14 cellular contexts compared by ENCODE assay signal in genomic region chr1:203380395-203381150, GRCh38. TPM values are rescaled to one million over a fixed set of nuclear protein-coding genes. Genes with fewer than 3 reads are reported as not detected.
DNase-seq lines count a peak whose midpoint lies in the region; ATAC-seq and TF ChIP-seq lines count a peak whose summit lies in the region.
"Had no signal": no experiment of that assay in that cellular context is flagged by ENCODE, and none has a peak within 500 bp of the region (broad histone marks: within the 10 kb centered on the region; RNA-seq: fewer than 3 reads in every experiment).

No MANE protein-coding gene starts in this region.

- no peak for TF ChIP-seq POLR2A in heart left ventricle (IDR thresholded peaks at IDR 0.05)

- H3K9me3 Mint-ChIP-seq in nephron progenitor cell: peaks cover 5% of the 10 kb centered on the region
- H3K9me3 Mint-ChIP-seq: activated naive CD4-positive, alpha-beta T cell treated with anti-CD3 and anti-CD28 coated beads for 36 hours had no signal

- peaks cover 5% of the 10 kb centered on the region for H3K27me3 Mint-ChIP-seq in nephron progenitor cell (ENCODE audit: low read depth, poor library complexity)

- H3K27ac ChIP-seq in heart left ventricle (peak overlapping the region in 7 of 12 donors; percentile 8 to 74 (median 42)), right atrium auricular region (no peak overlapping the region), aorta (ENCODE audit: low read depth in 1 of 2, low read length in 2 of 2) (peak overlapping the region; percentile 9 to 64)
- H3K27ac ChIP-seq: A549, SK-N-MC had no signal

- H3K36me3 Mint-ChIP-seq in nephron progenitor cell (ENCODE audit: low read depth): no peaks in the 10 kb centered on the region

- DNase-seq in heart left ventricle: no peak
- DNase-seq in right atrium auricular region (ENCODE audit: low spot score): no peak
- no peak for DNase-seq in left colon
- DNase-seq in aorta: no peak
- DNase-seq in nephron progenitor cell: no peak
- no peak for DNase-seq in ecto neural progenitor cell (ENCODE audit: low spot score)
- DNase-seq in stimulated activated naive CD4-positive, alpha-beta T cell treated with Interleukin-2 at 50 U/mL for 16 hours (lab: John Stamatoyannopoulos, UW): no peak
- DNase-seq: activated CD4-positive, alpha-beta T cell treated with anti-CD3 and anti-CD28 coated beads, Interleukin-2, amount 50 U/mL, for 48 hours; activated naive CD4-positive, alpha-beta T cell treated with anti-CD3 and anti-CD28 coated beads for 36 hours; cerebellar nuclear complex had no signal

- no peaks in the 10 kb centered on the region for H3K27me3 ChIP-seq in heart left ventricle
- no peaks in the 10 kb centered on the region for H3K27me3 ChIP-seq in right atrium auricular region
- no peaks in the 10 kb centered on the region for H3K27me3 ChIP-seq in aorta (ENCODE audit: control insufficient read depth in 1 of 2, insufficient read depth in 2 of 2, low read length in 1 of 2)

- ATAC-seq in heart left ventricle: peak in 1 of 4 donors; percentile 37
- ATAC-seq in HG03432 (IDR thresholded peaks at IDR 0.05; ENCODE audit: unreplicated experiment): peak; percentile 66
- peak; percentile 48 for ATAC-seq in left colon
- ATAC-seq in aorta (ENCODE audit: low FRiP score): no peak
- ATAC-seq: A549, HCT116 had no signal

- intact Hi-C loops in heart left ventricle (cut with DNase I) (loop anchor here in 1 of 10 donors (5.0 kb wide), 1 partner anchor 52 kb away; no protein-coding TSS in a partner anchor), left colon (cut with DNase I, micrococcal nuclease) (no loop called here), aorta (cut with DNase I) (loop anchor here in 1 of 2 donors (5.0 kb wide), 1 partner anchor 62 kb away; no protein-coding TSS in a partner anchor)

- H3K4me3 Mint-ChIP-seq in nephron progenitor cell: no peak overlapping the region
- H3K4me3 Mint-ChIP-seq: activated naive CD4-positive, alpha-beta T cell treated with anti-CD3 and anti-CD28 coated beads for 36 hours had no signal

- H3K9me3 ChIP-seq in heart left ventricle (peaks cover 0 to 7% (median 0%) of the 10 kb centered on the region in 12 donors), right atrium auricular region (no peaks in the 10 kb centered on the region), aorta (ENCODE audit: control insufficient read depth, low read length) (no peaks in the 10 kb centered on the region)
- H3K9me3 ChIP-seq: A549 had no signal

- H3K4me1 Mint-ChIP-seq in nephron progenitor cell: peaks cover 31% of the 10 kb centered on the region

- TF ChIP-seq CTCF in heart left ventricle (IDR thresholded peaks at IDR 0.05): no peak
- no peak for TF ChIP-seq CTCF in right atrium auricular region (IDR thresholded peaks at IDR 0.05)
- TF ChIP-seq CTCF in nephron progenitor cell (IDR thresholded peaks at IDR 0.05): no peak

- H3K36me3 ChIP-seq in heart left ventricle: no peaks in the 10 kb centered on the region
- no peaks in the 10 kb centered on the region for H3K36me3 ChIP-seq in right atrium auricular region
- H3K36me3 ChIP-seq in aorta (ENCODE audit: control insufficient read depth in 1 of 2, insufficient read depth in 2 of 2, low read length in 1 of 2): no peaks in the 10 kb centered on the region

- H3K4me1 ChIP-seq in heart left ventricle (peaks cover 0 to 43% (median 35%) of the 10 kb centered on the region in 12 donors), right atrium auricular region (peaks cover 0 to 25% of the 10 kb centered on the region in 2 donors), aorta (ENCODE audit: control insufficient read depth in 1 of 2, insufficient read depth in 2 of 2, low read length in 2 of 2) (peaks cover 3 to 7% of the 10 kb centered on the region in 2 donors)
- H3K4me1 ChIP-seq: A549 had no signal

- WGBS in heart left ventricle, 4 donors: 60 to 68% (median 64%) methylated on average over 4 of the region's 4 CpGs
- WGBS in aorta, 2 donors: 41 to 48% methylated on average over 4 of the region's 4 CpGs

- no peak overlapping the region for H3K27ac Mint-ChIP-seq in nephron progenitor cell
- H3K27ac Mint-ChIP-seq: activated naive CD4-positive, alpha-beta T cell treated with anti-CD3 and anti-CD28 coated beads for 36 hours had no signal

- H3K4me3 ChIP-seq in heart left ventricle (no peak overlapping the region), right atrium auricular region (no peak overlapping the region), aorta (ENCODE audit: low read length in 2 of 2) (no peak overlapping the region)
- H3K4me3 ChIP-seq: A549, SK-N-MC had no signal

RNA-seq across cellular contexts. Expression of gene FMOD, which starts 29.7 kb away (rescaled TPM):
- 10 to 100 TPM in 4 of 9 donors, 1 to 10 TPM in 5; 6.1 to 33.2 (median 8.5) TPM for total RNA-seq in heart left ventricle
- 1 to 10 TPM; 3.0 to 7.0 TPM for polyA plus RNA-seq in heart left ventricle
- total RNA-seq in right atrium auricular region: 100 to 1,000 TPM in 1 of 2 donors, 10 to 100 TPM in 1; 34.2 to 122 TPM
- 10 to 100 TPM; 25.2 to 29.6 TPM for total RNA-seq in left colon
- total RNA-seq in aorta: 100 to 1,000 TPM; 204 to 353 TPM
- polyA plus RNA-seq in aorta: 100 to 1,000 TPM; 159 to 177 TPM

Comparison
In these comparisons a context has a peak if more than half of its experiments do, and no peak if none do; other contexts are left out.
1. H3K27ac ChIP-seq: peak in heart left ventricle (7 of 12) and aorta (2 of 2); none in right atrium auricular region (0 of 2).